13 cellular contexts compared by ENCODE assay signal in the genomic region with DNA sequence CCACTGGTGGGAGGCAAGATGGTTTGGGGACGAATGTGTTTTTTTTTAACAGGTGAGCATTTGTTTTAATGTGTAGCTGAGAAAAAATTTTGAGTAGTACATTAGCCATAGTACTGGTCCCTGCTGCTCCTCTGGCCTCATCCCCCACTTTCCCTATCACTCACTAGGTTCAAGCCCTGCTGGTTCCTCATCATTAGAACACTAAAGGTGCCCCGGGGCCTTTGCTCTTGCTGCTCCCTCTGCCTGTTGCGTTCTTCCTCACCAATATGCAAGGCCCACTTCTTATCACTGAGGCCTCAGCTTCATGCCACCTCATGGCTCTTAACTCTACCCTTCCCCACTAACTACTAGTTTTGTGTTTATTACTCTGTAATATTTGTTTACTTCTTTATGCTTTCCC.
"Had no signal": no experiment of that assay in that cellular context is flagged by ENCODE, and none has a peak within 500 bp of the region (broad histone marks: within the 10 kb centered on the region; RNA-seq: fewer than 3 reads in every experiment).

No MANE protein-coding gene starts in this region.

- H3K27ac ChIP-seq: colonic mucosa, hepatocyte, lower lobe of right lung, neutrophil, upper lobe of right lung had no signal

- H3K4me3 ChIP-seq: colonic mucosa, hepatocyte, lower lobe of right lung, smooth muscle cell, upper lobe of right lung had no signal

- DNase-seq: activated CD4-positive, alpha-beta T cell treated with anti-CD3 and anti-CD28 coated beads, Interleukin-2, amount 10 ng/mL, durations not matched to agents 24 days and 14 days; activated effector memory CD4-positive, alpha-beta T cell treated with anti-CD3 and anti-CD28 coated beads, Interleukin-2, amount 50 U/mL, for 16 hours; anterior cingulate cortex; colonic mucosa; effector CD8-positive, alpha-beta T cell; lower lobe of right lung; upper lobe of right lung had no signal

- H3K27me3 ChIP-seq: colonic mucosa, hepatocyte, upper lobe of right lung had no signal

- H3K79me2 ChIP-seq: hepatocyte had no signal

- H3K36me3 ChIP-seq: colonic mucosa, lower lobe of right lung, neutrophil, upper lobe of right lung had no signal

- H3K4me2 ChIP-seq: hepatocyte, smooth muscle cell had no signal

- H3K4me1 ChIP-seq: colonic mucosa, upper lobe of right lung had no signal

- FAIRE-seq: frontal cortex had no signal

- H2AFZ ChIP-seq: hepatocyte had no signal

- ATAC-seq: activated naive CD4-positive, alpha-beta T cell treated with anti-CD3 and anti-CD28 coated beads, Interleukin-2, amount 50 U/mL, for 72 hours; lower lobe of right lung; upper lobe of right lung; WTC11 had no signal

- H3K9me3 ChIP-seq: colonic mucosa, lower lobe of right lung, neutrophil, upper lobe of right lung had no signal
